In genomic region chr5:178330791-178331404, GRCh38 we compare ENCODE assay signal across 11 cellular contexts.
A peak's percentile ranks its signal among the peaks of the same experiment; 100 is the strongest.
DNase-seq lines count a peak whose midpoint lies in the region; ATAC-seq and TF ChIP-seq lines count a peak whose summit lies in the region.
"Had no signal": no experiment of that assay in that cellular context is flagged by ENCODE, and none has a peak within 500 bp of the region (broad histone marks: within the 10 kb centered on the region; RNA-seq: fewer than 3 reads in every experiment).

No MANE protein-coding gene starts in this region.

- no peaks in the 10 kb centered on the region for H3K36me3 Mint-ChIP-seq in GM23338 (ENCODE audit: low read depth)
- no peaks in the 10 kb centered on the region for H3K36me3 Mint-ChIP-seq in T-cell

- ATAC-seq in GM23338 (no peak), T-cell (replicated peaks in 1 of 4) (peak in 3 of 4 experiments; percentile 47 to 66 (median 55)), heart right ventricle (peak in 7 of 8 donors; percentile 46 to 78 (median 67)), gastrocnemius medialis (peak; percentile 13 to 59), HG03196 (IDR thresholded peaks at IDR 0.05; ENCODE audit: unreplicated experiment) (no peak)

- CTCF ChIA-PET in T-cell (lab: Charles Lee), result no interaction called here

- H3K27ac Mint-ChIP-seq in GM23338 (peak overlapping the region; percentile 77; the same call in 1 of the 2 replicates), T-cell (no peak overlapping the region)

- H3K9me2 ChIP-seq in GM23338 (ENCODE audit: insufficient read depth), result no peaks in the 10 kb centered on the region

- H3K4me3 ChIP-seq in GM23338 (no peak overlapping the region), heart right ventricle (no peak overlapping the region), gastrocnemius medialis (no peak overlapping the region)

- no peaks in the 10 kb centered on the region for H3K27me3 ChIP-seq in GM23338 (ENCODE audit: insufficient read depth)
- H3K27me3 ChIP-seq in heart right ventricle, result no peaks in the 10 kb centered on the region
- H3K27me3 ChIP-seq in gastrocnemius medialis, result no peaks in the 10 kb centered on the region

- H3K4me1 ChIP-seq in GM23338 (ENCODE audit: insufficient read depth) (peaks cover 7% of the 10 kb centered on the region), heart right ventricle (peaks cover 8 to 43% (median 23%) of the 10 kb centered on the region in 9 donors), gastrocnemius medialis (peaks cover 22 to 28% of the 10 kb centered on the region in 2 donors)

- no peaks in the 10 kb centered on the region for H4K20me1 ChIP-seq in GM23338 (replicated peaks; ENCODE audit: insufficient read depth)

- H2AFZ ChIP-seq in GM23338, result no peak overlapping the region

- H3F3A ChIP-seq in GM23338 (replicated peaks; ENCODE audit: low read depth), result no peaks in the 10 kb centered on the region

- H3K36me3 ChIP-seq in GM23338 (ENCODE audit: insufficient read depth) (no peaks in the 10 kb centered on the region), heart right ventricle (no peaks in the 10 kb centered on the region), gastrocnemius medialis (no peaks in the 10 kb centered on the region)

- no peaks in the 10 kb centered on the region for H3K79me2 ChIP-seq in GM23338 (replicated peaks; ENCODE audit: insufficient read depth)

- H3K9me3 Mint-ChIP-seq in GM23338 (no peaks in the 10 kb centered on the region), T-cell (no peaks in the 10 kb centered on the region)

- no peak overlapping the region for H3K4me2 ChIP-seq in GM23338

- no peak for DNase-seq in GM23338 (ENCODE audit: low spot score)
- DNase-seq in T-cell, result peak in 4 of 34 experiments; percentile 6 to 18 (median 10)
- DNase-seq in heart right ventricle, result peak in 1 of 2 donors; percentile 56
- DNase-seq in gastrocnemius medialis, result peak; percentile 27 to 43
- DNase-seq in HCEC 1CT, result no peak
- DNase-seq in HT-29 (ENCODE audit: low spot score), result no peak
- DNase-seq in retina, result no peak
- DNase-seq: DMS79 treated with DMSO at 0.1 percent for 48 hours, NCI-H187 treated with DMSO at 0.1 percent for 48 hours, SHP77 had no signal

- TF ChIP-seq CTCF in GM23338 (conservative IDR thresholded peaks at IDR 0.05; ENCODE audit: low read depth in 2 of 2) (no peak), heart right ventricle (IDR thresholded peaks at IDR 0.05) (no peak), gastrocnemius medialis (IDR thresholded peaks at IDR 0.05 in 4 of 5, conservative IDR thresholded peaks at IDR 0.05 in 1 of 5) (no peak)

- in situ Hi-C loops in gastrocnemius medialis (cut with MboI; ENCODE audit: low sequenced_read_pairs in 4 of 4), result no loop called here

- no peak for TF ChIP-seq POLR2A in gastrocnemius medialis (IDR thresholded peaks at IDR 0.05)

- H3K27me3 Mint-ChIP-seq in GM23338 (ENCODE audit: insufficient read depth, low read depth, poor library complexity) (peaks cover 8% of the 10 kb centered on the region), T-cell (peaks cover 0 to 6% of the 10 kb centered on the region in 2 donors)

- no peaks in the 10 kb centered on the region for H3K9me3 ChIP-seq in heart right ventricle
- no peaks in the 10 kb centered on the region for H3K9me3 ChIP-seq in gastrocnemius medialis

- H3K4me1 Mint-ChIP-seq in GM23338 (peaks cover 22% of the 10 kb centered on the region), T-cell (peaks cover 4 to 8% (median 8%) of the 10 kb centered on the region in 3 donors)

- WGBS in heart right ventricle, 2 donors, result 54 to 57% methylated on average over 7 of the region's 7 CpGs

- POLR2A ChIA-PET in T-cell (lab: Charles Lee), result no interaction called here

- intact Hi-C loops in heart right ventricle (cut with DNase I), result loop anchor here in 3 of 10 donors (5.0 kb wide), 4 partner anchors 51 to 216 kb away; no protein-coding TSS in a partner anchor
- intact Hi-C loops in gastrocnemius medialis (cut with DNase I; ENCODE audit: low total_unique reads), result loop anchor here (1.0 to 5.0 kb wide), 5 partner anchors 66 to 260 kb away; no protein-coding TSS in a partner anchor

- no peak overlapping the region; the same call in 2 of the 3 replicates for H3K4me3 Mint-ChIP-seq in GM23338
- H3K4me3 Mint-ChIP-seq in T-cell, result no peak overlapping the region

- H3K27ac ChIP-seq in GM23338 (ENCODE audit: low read depth) (no peak overlapping the region), heart right ventricle (peak overlapping the region; percentile 73 to 90 (median 84)), gastrocnemius medialis (peak overlapping the region; percentile 84 to 91 (median 86))

TF ChIP-seq in GM23338, 12 proteins besides CTCF, POLR2A, EP300 and RAD21:
- no peak for TF ChIP-seq JUNB (IDR thresholded peaks at IDR 0.05; ENCODE audit: unreplicated experiment)

Comparison
In these comparisons a context has a peak if more than half of its experiments do, and no peak if none do; other contexts are left out.
1. ATAC-seq: peak in T-cell (3 of 4), heart right ventricle (7 of 8) and gastrocnemius medialis (2 of 2); none in GM23338 (single experiment) and HG03196 (single experiment).
2. DNase-seq: peak in gastrocnemius medialis (2 of 2); none in GM23338 (single experiment), HCEC 1CT (single experiment), HT-29 (single experiment) and retina (single experiment).